Comparison of ENCODE assay signal across 22 cellular contexts in the genomic region with DNA sequence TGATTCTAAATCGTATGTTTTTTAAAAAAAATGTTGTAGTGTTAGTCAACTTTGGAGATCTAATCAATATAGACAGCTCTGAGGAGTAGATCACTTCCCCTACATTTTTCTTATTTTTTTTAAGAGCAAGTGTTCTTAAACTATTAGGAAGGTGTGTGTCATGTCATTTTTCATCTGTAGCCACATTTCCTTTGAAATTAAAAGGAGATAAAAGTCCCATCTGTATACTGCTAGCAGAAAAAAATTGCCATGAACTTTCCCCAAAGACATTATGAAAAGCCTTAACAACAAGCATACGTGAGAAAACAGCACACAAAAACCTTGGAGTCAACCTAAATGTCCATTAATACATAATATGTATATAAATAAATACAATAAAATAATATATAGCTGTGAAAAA.
DNase-seq lines count a peak whose midpoint lies in the region; ATAC-seq and TF ChIP-seq lines count a peak whose summit lies in the region.
"Had no signal": no experiment of that assay in that cellular context is flagged by ENCODE, and none has a peak within 500 bp of the region (broad histone marks: within the 10 kb centered on the region; RNA-seq: fewer than 3 reads in every experiment).

No MANE protein-coding gene starts in this region.

- intact Hi-C loops in lower leg skin (cut with DNase I; ENCODE audit: low total_unique reads), result no loop called here

- H3K4me1 Mint-ChIP-seq in activated T-cell treated with anti-CD3 and anti-CD28 coated beads, Interleukin-2, amount 50 U/mL, for 72 hours (ENCODE audit: low read depth), result peaks cover 88% of the 10 kb centered on the region
- H3K4me1 Mint-ChIP-seq in T-cell, result peaks cover 91 to 96% (median 94%) of the 10 kb centered on the region in 3 donors
- H3K4me1 Mint-ChIP-seq in activated naive CD8-positive, alpha-beta T cell treated with anti-CD3 and anti-CD28 coated beads, Interleukin-2, amount 10 ng/mL, durations not matched to agents 7 days and 5 days, result peaks cover 75% of the 10 kb centered on the region
- peaks cover 75% of the 10 kb centered on the region for H3K4me1 Mint-ChIP-seq in stimulated activated effector memory CD8-positive, alpha-beta T cell treated with anti-CD3 and anti-CD28 coated beads, Interleukin-12 subunit alpha, Interleukin-12 subunit beta, amount 100 ng/mL, for 72 hours
- 0 out of 3 replicates have a peak, but pooled peaks cover 2% of the 10 kb centered on the region for H3K4me1 Mint-ChIP-seq in GM23338

- H3K9me2 ChIP-seq in GM23338 (ENCODE audit: insufficient read depth), result no peaks in the 10 kb centered on the region

- POLR2A ChIA-PET in T-cell (lab: Charles Lee), result interaction anchor here (0.6 to 4.5 kb wide), 14 partner anchors 9 to 436 kb away, joined by 3 to 52 read pairs (median 5); no protein-coding TSS in a partner anchor
- POLR2A ChIA-PET in activated naive CD8-positive, alpha-beta T cell treated with anti-CD3 and anti-CD28 coated beads, Interleukin-2, amount 10 ng/mL, durations not matched to agents 7 days and 5 days (lab: Charles Lee), result interaction anchor here (0.6 to 9.5 kb wide), 13 partner anchors 10 to 327 kb away, joined by 3 to 160 read pairs (median 13); no protein-coding TSS in a partner anchor

- no peaks in the 10 kb centered on the region for H3K27me3 Mint-ChIP-seq in activated T-cell treated with anti-CD3 and anti-CD28 coated beads, Interleukin-2, amount 50 U/mL, for 72 hours (ENCODE audit: low read depth)
- H3K27me3 Mint-ChIP-seq in T-cell (no peaks in the 10 kb centered on the region), GM23338 (ENCODE audit: insufficient read depth, low read depth, poor library complexity) (no peaks in the 10 kb centered on the region)
- no peaks in the 10 kb centered on the region for H3K27me3 Mint-ChIP-seq in activated naive CD8-positive, alpha-beta T cell treated with anti-CD3 and anti-CD28 coated beads, Interleukin-2, amount 10 ng/mL, durations not matched to agents 7 days and 5 days

- H2AFZ ChIP-seq in GM23338, result no peak overlapping the region

- peaks cover 1 to 6% of the 10 kb centered on the region in 2 donors for H3K36me3 Mint-ChIP-seq in activated T-cell treated with anti-CD3 and anti-CD28 coated beads, Interleukin-2, amount 50 U/mL, for 72 hours (ENCODE audit: insufficient read depth in 2 of 2)
- no peaks in the 10 kb centered on the region for H3K36me3 Mint-ChIP-seq in T-cell
- H3K36me3 Mint-ChIP-seq in activated naive CD8-positive, alpha-beta T cell treated with anti-CD3 and anti-CD28 coated beads, Interleukin-2, amount 10 ng/mL, durations not matched to agents 7 days and 5 days, result peaks cover 14% of the 10 kb centered on the region
- peaks cover 16% of the 10 kb centered on the region for H3K36me3 Mint-ChIP-seq in stimulated activated effector memory CD8-positive, alpha-beta T cell treated with anti-CD3 and anti-CD28 coated beads, Interleukin-12 subunit alpha, Interleukin-12 subunit beta, amount 100 ng/mL, for 72 hours
- no peaks in the 10 kb centered on the region for H3K36me3 Mint-ChIP-seq in GM23338 (ENCODE audit: low read depth)

- H3F3A ChIP-seq in GM23338 (replicated peaks; ENCODE audit: low read depth), result no peaks in the 10 kb centered on the region

- H3K27me3 ChIP-seq in GM23338 (ENCODE audit: insufficient read depth), result no peaks in the 10 kb centered on the region
- H3K27me3 ChIP-seq: breast epithelium, gastroesophageal sphincter, testis, uterus had no signal

- no peaks in the 10 kb centered on the region for H3K36me3 ChIP-seq in GM23338 (ENCODE audit: insufficient read depth)
- H3K36me3 ChIP-seq: breast epithelium, gastroesophageal sphincter, uterus had no signal

- no peak for ATAC-seq in activated T-cell treated with anti-CD3 and anti-CD28 coated beads, Interleukin-2, amount 50 U/mL, for 72 hours (replicated peaks in 1 of 2)
- ATAC-seq in T-cell (replicated peaks in 1 of 4) (no peak), GM19455 (IDR thresholded peaks at IDR 0.05; ENCODE audit: unreplicated experiment) (no peak), GM23338 (no peak)
- no peak for ATAC-seq in activated naive CD8-positive, alpha-beta T cell treated with anti-CD3 and anti-CD28 coated beads, Interleukin-2, amount 10 ng/mL, durations not matched to agents 7 days and 5 days (ENCODE audit: low read depth)
- no peak for ATAC-seq in stimulated activated effector memory CD8-positive, alpha-beta T cell treated with anti-CD3 and anti-CD28 coated beads, Interleukin-12 subunit alpha, Interleukin-12 subunit beta, amount 100 ng/mL, for 72 hours
- ATAC-seq: gastroesophageal sphincter, left lobe of liver had no signal

- H4K20me1 ChIP-seq in GM23338 (replicated peaks; ENCODE audit: insufficient read depth), result no peaks in the 10 kb centered on the region

- CTCF ChIA-PET in T-cell (lab: Charles Lee), result interaction anchor here (0.6 to 4.1 kb wide), 10 partner anchors 10 to 531 kb away, joined by 3 to 40 read pairs (median 4); no protein-coding TSS in a partner anchor

- no peak overlapping the region for H3K27ac ChIP-seq in GM23338 (ENCODE audit: low read depth)
- H3K27ac ChIP-seq: gastroesophageal sphincter, testis, uterus had no signal

- no peak for TF ChIP-seq POLR2A in lower leg skin (IDR thresholded peaks at IDR 0.05)

- H3K4me3 Mint-ChIP-seq in activated T-cell treated with anti-CD3 and anti-CD28 coated beads, Interleukin-2, amount 50 U/mL, for 72 hours, result peak overlapping the region; percentile 65 to 85
- H3K4me3 Mint-ChIP-seq in T-cell (peak overlapping the region; percentile 61 to 83 (median 66)), GM23338 (no peak overlapping the region)
- peak overlapping the region; percentile 71 for H3K4me3 Mint-ChIP-seq in activated naive CD8-positive, alpha-beta T cell treated with anti-CD3 and anti-CD28 coated beads, Interleukin-2, amount 10 ng/mL, durations not matched to agents 7 days and 5 days
- H3K4me3 Mint-ChIP-seq in stimulated activated effector memory CD8-positive, alpha-beta T cell treated with anti-CD3 and anti-CD28 coated beads, Interleukin-12 subunit alpha, Interleukin-12 subunit beta, amount 100 ng/mL, for 72 hours, result peak overlapping the region; percentile 75

- H3K4me3 ChIP-seq in lower leg skin (ENCODE audit: low read depth, poor library complexity, severe bottlenecking), result no peak overlapping the region
- H3K4me3 ChIP-seq in GM23338, result no peak overlapping the region
- H3K4me3 ChIP-seq: breast epithelium, gastroesophageal sphincter, skin epidermis, testis, uterus had no signal

- TF ChIP-seq CTCF in lower leg skin (IDR thresholded peaks at IDR 0.05), result no peak
- no peak for TF ChIP-seq CTCF in GM23338 (conservative IDR thresholded peaks at IDR 0.05; ENCODE audit: low read depth in 2 of 2)

- peaks cover 9% of the 10 kb centered on the region; the same call in 1 of the 2 replicates for H3K4me1 ChIP-seq in GM23338 (ENCODE audit: insufficient read depth)
- H3K4me1 ChIP-seq: breast epithelium, testis, uterus had no signal

- H3K9me3 Mint-ChIP-seq in activated T-cell treated with anti-CD3 and anti-CD28 coated beads, Interleukin-2, amount 50 U/mL, for 72 hours, result no peaks in the 10 kb centered on the region
- H3K9me3 Mint-ChIP-seq in T-cell (no peaks in the 10 kb centered on the region), GM23338 (peaks cover 2% of the 10 kb centered on the region; the same call in 2 of the 3 replicates)
- no peaks in the 10 kb centered on the region for H3K9me3 Mint-ChIP-seq in activated naive CD8-positive, alpha-beta T cell treated with anti-CD3 and anti-CD28 coated beads, Interleukin-2, amount 10 ng/mL, durations not matched to agents 7 days and 5 days
- H3K9me3 Mint-ChIP-seq in stimulated activated effector memory CD8-positive, alpha-beta T cell treated with anti-CD3 and anti-CD28 coated beads, Interleukin-12 subunit alpha, Interleukin-12 subunit beta, amount 100 ng/mL, for 72 hours, result no peaks in the 10 kb centered on the region

- no peak overlapping the region for H3K4me2 ChIP-seq in GM23338

- no peaks in the 10 kb centered on the region for H3K79me2 ChIP-seq in GM23338 (replicated peaks; ENCODE audit: insufficient read depth)

- H3K27ac Mint-ChIP-seq in activated T-cell treated with anti-CD3 and anti-CD28 coated beads, Interleukin-2, amount 50 U/mL, for 72 hours, result peak overlapping the region; percentile 94
- peak overlapping the region; percentile 98 for H3K27ac Mint-ChIP-seq in T-cell
- peak overlapping the region; percentile 86 for H3K27ac Mint-ChIP-seq in activated naive CD8-positive, alpha-beta T cell treated with anti-CD3 and anti-CD28 coated beads, Interleukin-2, amount 10 ng/mL, durations not matched to agents 7 days and 5 days
- peak overlapping the region; percentile 87 for H3K27ac Mint-ChIP-seq in stimulated activated effector memory CD8-positive, alpha-beta T cell treated with anti-CD3 and anti-CD28 coated beads, Interleukin-12 subunit alpha, Interleukin-12 subunit beta, amount 100 ng/mL, for 72 hours
- H3K27ac Mint-ChIP-seq in GM23338, result no peak overlapping the region

- WGBS in lower leg skin, 2 donors, result 89 to 90% methylated on average over 2 of the region's 2 CpGs

- DNase-seq in activated T-cell treated with anti-CD3 and anti-CD28 coated beads, Interleukin-2, amount 50 U/mL, for 72 hours, result no peak
- no peak for DNase-seq in activated T-cell treated with anti-CD3 and anti-CD28 coated beads for 4 hours
- DNase-seq in T-cell, result no peak
- DNase-seq in activated naive CD8-positive, alpha-beta T cell treated with anti-CD3 and anti-CD28 coated beads, Interleukin-2, amount 10 ng/mL, durations not matched to agents 7 days and 5 days, result no peak
- DNase-seq in stimulated activated effector memory CD8-positive, alpha-beta T cell treated with anti-CD3 and anti-CD28 coated beads, Interleukin-12 subunit alpha, Interleukin-12 subunit beta, amount 100 ng/mL, for 72 hours (ENCODE audit: low spot score in 2 of 2), result no peak
- no peak for DNase-seq in lower leg skin (ENCODE audit: low spot score in 2 of 2)
- DNase-seq in GM23338 (ENCODE audit: low spot score), result no peak
- DNase-seq: ACHN; activated CD4-positive, alpha-beta T cell treated with anti-CD3 and anti-CD28 coated beads, Interleukin-2, amount 50 U/mL, for 4 hours; amygdala; hippocampal formation; KBM-7; NCI-H1436; NCI-H524; stimulated activated CD4-positive, alpha-beta T cell treated with anti-CD3 and anti-CD28 coated beads, Interleukin-1b, Interleukin-23, amount 100 ng/mL, for 48 hours; testis; uterus had no signal

TF ChIP-seq in GM23338, 12 proteins besides CTCF, POLR2A, EP300 and RAD21 (continues in another document):
- TF ChIP-seq ZNF331 (CRISPR knock-in tag; IDR thresholded peaks at IDR 0.05; ENCODE audit: low read depth), result no peak
